27 cellular contexts compared by ENCODE assay signal in the genomic region with DNA sequence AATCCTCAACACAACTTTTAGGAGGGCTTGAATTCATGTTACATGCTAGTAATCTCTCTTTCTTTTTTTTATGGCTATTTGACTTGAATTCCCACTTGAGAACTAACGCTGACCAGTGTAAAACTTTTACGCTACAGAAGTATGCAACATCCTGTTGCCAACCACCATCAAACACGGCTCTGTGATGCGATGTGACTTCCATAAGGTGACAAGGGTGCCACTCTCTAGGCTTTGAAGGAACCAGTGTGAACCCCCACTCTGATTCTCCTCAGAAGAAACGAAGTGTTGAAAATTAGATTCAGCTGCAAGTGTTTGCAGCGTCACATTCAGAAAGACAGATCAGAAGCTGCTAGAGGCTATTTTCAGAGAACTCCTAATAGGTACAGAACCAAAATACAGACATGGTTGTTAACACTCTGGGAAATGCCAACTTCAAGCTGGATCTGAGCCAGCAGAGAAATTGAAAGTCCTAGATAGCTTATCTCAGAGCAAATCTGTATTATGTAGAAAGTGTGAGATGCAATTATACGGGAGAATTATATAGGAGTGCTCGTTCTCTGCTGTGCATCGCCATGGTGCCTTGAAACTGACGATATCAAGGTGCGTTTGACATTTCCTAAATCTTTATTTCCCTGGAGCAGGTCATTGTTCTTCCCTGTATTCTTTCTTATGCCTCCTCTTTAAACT.
"Had no signal": no experiment of that assay in that cellular context is flagged by ENCODE, and none has a peak within 500 bp of the region (broad histone marks: within the 10 kb centered on the region; RNA-seq: fewer than 3 reads in every experiment).

No MANE protein-coding gene starts in this region.

- ATAC-seq: activated naive CD4-positive, alpha-beta T cell treated with anti-CD3 and anti-CD28 coated beads, Interleukin-2, amount 50 U/mL, for 72 hours; activated naive CD8-positive, alpha-beta T cell treated with anti-CD3 and anti-CD28 coated beads, Interleukin-2, amount 50 U/mL, for 24 hours; activated T-cell treated with anti-CD3 and anti-CD28 coated beads, Interleukin-2, amount 50 U/mL, for 4 hours; Right ventricle myocardium inferior had no signal

- H3K27me3 ChIP-seq: brain microvascular endothelial cell had no signal

- H3K4me1 Mint-ChIP-seq: activated CD4-positive, alpha-beta T cell treated with anti-CD3 and anti-CD28 coated beads, Interleukin-2, amount 10 ng/mL, durations not matched to agents 7 days and 5 days had no signal

- H3K4me3 ChIP-seq: PC-9 had no signal

- H3K27ac ChIP-seq: brain microvascular endothelial cell, PC-9, VCaP had no signal

- H3K4me2 ChIP-seq: PC-9 had no signal

- H3K36me3 ChIP-seq: brain microvascular endothelial cell had no signal

- H3K27ac Mint-ChIP-seq: activated CD4-positive, alpha-beta memory T cell treated with anti-CD3 and anti-CD28 coated beads for 36 hours; activated CD4-positive, alpha-beta T cell treated with anti-CD3 and anti-CD28 coated beads, Interleukin-2, amount 10 ng/mL, durations not matched to agents 7 days and 5 days; activated naive CD4-positive, alpha-beta T cell treated with anti-CD3 and anti-CD28 coated beads, Interleukin-2, amount 50 U/mL, for 72 hours; activated naive CD8-positive, alpha-beta T cell treated with anti-CD3 and anti-CD28 coated beads, Interleukin-2, amount 50 U/mL, for 24 hours; T-cell had no signal

- H2AFZ ChIP-seq: PC-9 had no signal

- DNase-seq: activated CD4-positive, alpha-beta memory T cell treated with anti-CD3 and anti-CD28 coated beads for 36 hours; activated CD4-positive, alpha-beta T cell treated with anti-CD3 and anti-CD28 coated beads, Interleukin-2, amount 10 ng/mL, durations not matched to agents 7 days and 5 days; activated CD4-positive, CD25-positive, alpha-beta regulatory T cell; activated CD8-positive, alpha-beta memory T cell treated with anti-CD3 and anti-CD28 coated beads for 24 hours; activated effector memory CD4-positive, alpha-beta T cell treated with anti-CD3 and anti-CD28 coated beads, Interleukin-2, amount 50 U/mL, for 16 hours; activated naive CD4-positive, alpha-beta T cell treated with Interleukin-2 at 50 U/mL for 16 hours; activated naive CD8-positive, alpha-beta T cell treated with anti-CD3 and anti-CD28 coated beads, Interleukin-2, amount 50 U/mL, for 24 hours; activated T-cell treated with anti-CD3 and anti-CD28 coated beads, Interleukin-2, amount 50 U/mL, for 4 hours; brain microvascular endothelial cell; cerebellar nuclear complex; Kasumi-1; KBM-7; NCI-H1048; NCI-H1417 treated with DMSO at 0.1 percent for 48 hours; NCI-H1694; NCI-H2029; NCI-H226; NCI-H526; NCI-H774; PC-9; RPMI8226; T-cell; T-helper 2 cell; T1000 had no signal

- H3K4me3 Mint-ChIP-seq: activated CD4-positive, alpha-beta memory T cell treated with anti-CD3 and anti-CD28 coated beads for 36 hours; activated CD4-positive, alpha-beta T cell treated with anti-CD3 and anti-CD28 coated beads, Interleukin-2, amount 10 ng/mL, durations not matched to agents 7 days and 5 days; activated naive CD8-positive, alpha-beta T cell treated with anti-CD3 and anti-CD28 coated beads, Interleukin-2, amount 50 U/mL, for 24 hours; activated T-cell treated with anti-CD3 and anti-CD28 coated beads, Interleukin-2, amount 50 U/mL, for 4 hours had no signal
